Comparison of ENCODE assay signal across 36 cellular contexts in genomic region chr6:117226778-117227177, GRCh38. TPM values are rescaled to one million over a fixed set of nuclear protein-coding genes. Genes with fewer than 3 reads are reported as not detected.
"Had no signal": no experiment of that assay in that cellular context is flagged by ENCODE, and none has a peak within 500 bp of the region (broad histone marks: within the 10 kb centered on the region; RNA-seq: fewer than 3 reads in every experiment).

No MANE protein-coding gene starts in this region.

- H3K27ac ChIP-seq: adrenal gland, body of pancreas, brain microvascular endothelial cell, breast epithelium, VCaP had no signal

- H3K4me3 ChIP-seq: adrenal gland, body of pancreas, breast epithelium had no signal

- ATAC-seq: activated CD8-positive, alpha-beta T cell treated with anti-CD3 and anti-CD28 coated beads for 36 hours; activated naive CD4-positive, alpha-beta T cell treated with anti-CD3 and anti-CD28 coated beads, Interleukin-2, amount 50 U/mL, for 72 hours; activated T-cell treated with anti-CD3 and anti-CD28 coated beads, Interleukin-2, amount 50 U/mL, for 4 hours; activated T-cell treated with anti-CD3 and anti-CD28 coated beads, Interleukin-2, amount 50 U/mL, for 72 hours; activated T-helper 17 cell treated with anti-CD3 and anti-CD28 coated beads, Interleukin-2, amount 50 U/mL, for 72 hours; body of pancreas had no signal

- H3K9me3 ChIP-seq: adrenal gland, body of pancreas had no signal

- DNase-seq: activated B cell treated with CpG ODN at 0.5 μM for 24 hours; activated CD4-positive, alpha-beta memory T cell treated with anti-CD3 and anti-CD28 coated beads for 36 hours; activated CD4-positive, alpha-beta T cell treated with anti-CD3 and anti-CD28 coated beads for 4 hours; activated CD4-positive, alpha-beta T cell treated with anti-CD3 and anti-CD28 coated beads, Interleukin-2, amount 10 ng/mL, durations not matched to agents 24 days and 14 days; activated CD4-positive, alpha-beta T cell treated with anti-CD3 and anti-CD28 coated beads, Interleukin-2, amount 50 U/mL, for 1 hour; activated CD4-positive, alpha-beta T cell treated with anti-CD3 and anti-CD28 coated beads, Interleukin-2, amount 50 U/mL, for 4 hours; activated CD4-positive, CD25-positive, alpha-beta regulatory T cell treated with anti-CD3 and anti-CD28 coated beads, Interleukin-2, amount 50 U/mL, for 72 hours; activated CD8-positive, alpha-beta memory T cell treated with anti-CD3 and anti-CD28 coated beads, Interleukin-2, amount 50 U/mL, for 4 hours; activated CD8-positive, alpha-beta T cell treated with anti-CD3 and anti-CD28 coated beads for 36 hours; activated effector memory CD4-positive, alpha-beta T cell treated with anti-CD3 and anti-CD28 coated beads, Interleukin-2, amount 50 U/mL, for 16 hours; activated gamma-delta T cell treated with Interleukin-2 at 50 U/mL for 16 hours; activated naive CD4-positive, alpha-beta T cell; activated naive CD4-positive, alpha-beta T cell treated with anti-CD3 and anti-CD28 coated beads for 36 hours; activated naive CD4-positive, alpha-beta T cell treated with anti-CD3 and anti-CD28 coated beads, Interleukin-2, amount 50 U/mL, for 16 hours; activated naive CD8-positive, alpha-beta T cell treated with anti-CD3 and anti-CD28 coated beads for 36 hours; activated T-cell treated with anti-CD3 and anti-CD28 coated beads for 4 hours; activated T-cell treated with anti-CD3 and anti-CD28 coated beads, Interleukin-2, amount 50 U/mL, for 1 hour; activated T-cell treated with anti-CD3 and anti-CD28 coated beads, Interleukin-2, amount 50 U/mL, for 4 hours; activated T-cell treated with anti-CD3 and anti-CD28 coated beads, Interleukin-2, amount 50 U/mL, for 72 hours; adrenal gland; amniotic stem cell; aorta; body of pancreas; brain microvascular endothelial cell; central memory CD4-positive, alpha-beta T cell; T-helper 1 cell; T-helper 2 cell; T-helper 9 cell had no signal

- H3K36me3 ChIP-seq: adrenal gland, brain microvascular endothelial cell, breast epithelium had no signal

- H3K4me1 ChIP-seq: adrenal gland, body of pancreas, breast epithelium had no signal

- H3K27me3 ChIP-seq: adrenal gland, body of pancreas, brain microvascular endothelial cell, breast epithelium had no signal

- FAIRE-seq: astrocyte, TTC549 had no signal

RNA-seq across cellular contexts. Expression of gene VGLL2, which starts 38.6 kb away (rescaled TPM):
- total RNA-seq: activated B cell treated with CpG ODN at 0.5 μM for 24 hours; activated CD4-positive, alpha-beta memory T cell treated with anti-CD3 and anti-CD28 coated beads for 36 hours; activated CD4-positive, alpha-beta T cell treated with anti-CD3 and anti-CD28 coated beads, Interleukin-2, amount 10 ng/mL, durations not matched to agents 24 days and 14 days; activated CD8-positive, alpha-beta memory T cell treated with anti-CD3 and anti-CD28 coated beads for 36 hours; activated CD8-positive, alpha-beta T cell treated with anti-CD3 and anti-CD28 coated beads for 36 hours; activated naive CD4-positive, alpha-beta T cell treated with anti-CD3 and anti-CD28 coated beads for 36 hours; activated naive CD4-positive, alpha-beta T cell treated with anti-CD3 and anti-CD28 coated beads, Interleukin-2, amount 50 U/mL, for 72 hours; activated naive CD8-positive, alpha-beta T cell treated with anti-CD3 and anti-CD28 coated beads for 36 hours; activated T-cell treated with anti-CD3 and anti-CD28 coated beads, Interleukin-2, amount 50 U/mL, for 4 hours; activated T-cell treated with anti-CD3 and anti-CD28 coated beads, Interleukin-2, amount 50 U/mL, for 72 hours; activated T-helper 1 cell treated with anti-CD3 and anti-CD28 coated beads, Interleukin-12 subunit alpha, Interleukin-12 subunit beta, Interleukin-2, Interleukin-4 antibody, amounts not matched to agents 30 ng/mL and 10 ng/mL and 1 ng/mL, durations not matched to agents 14 hours and 24 hours and 36 hours; activated T-helper 17 cell treated with anti-CD3 and anti-CD28 coated beads, Interleukin-2, amount 50 U/mL, for 72 hours; adrenal gland; aorta; breast epithelium had no signal
- polyA plus RNA-seq: adrenal gland, aorta had no signal
